ENCODE assay signal across 14 cellular contexts in genomic region chr4:155568641-155569040, GRCh38.
DNase-seq lines count a peak whose midpoint lies in the region; ATAC-seq and TF ChIP-seq lines count a peak whose summit lies in the region.
"Had no signal": no experiment of that assay in that cellular context is flagged by ENCODE, and none has a peak within 500 bp of the region (broad histone marks: within the 10 kb centered on the region; RNA-seq: fewer than 3 reads in every experiment).

No MANE protein-coding gene starts in this region.

- peaks cover 20% of the 10 kb centered on the region for H3K4me1 Mint-ChIP-seq in neural progenitor cell
- H3K4me1 Mint-ChIP-seq: CD14-positive monocyte; CD4-positive, alpha-beta memory T cell had no signal

- H4K20me1 ChIP-seq in Karpas-422 (ENCODE audit: insufficient read depth, low read depth, low read length) = no peaks in the 10 kb centered on the region
- H4K20me1 ChIP-seq in neural progenitor cell (ENCODE audit: low read depth) = no peaks in the 10 kb centered on the region
- H4K20me1 ChIP-seq: BLaER1 had no signal

- no peaks in the 10 kb centered on the region for H3F3A ChIP-seq in neural progenitor cell (ENCODE audit: low read depth)

- no peak overlapping the region for H3K27ac Mint-ChIP-seq in neural progenitor cell
- H3K27ac Mint-ChIP-seq: CD14-positive monocyte; CD4-positive, alpha-beta memory T cell had no signal

- H3K27ac ChIP-seq in Karpas-422 (ENCODE audit: low read length) = peak overlapping the region; percentile 98
- H3K27ac ChIP-seq in neural progenitor cell = no peak overlapping the region
- H3K27ac ChIP-seq: BLaER1, GM23248 had no signal

- no peaks in the 10 kb centered on the region for H3K79me2 ChIP-seq in Karpas-422 (ENCODE audit: low read length)
- no peaks in the 10 kb centered on the region for H3K79me2 ChIP-seq in neural progenitor cell (ENCODE audit: low read depth)

- H3K9me2 ChIP-seq in Karpas-422 (replicated peaks; ENCODE audit: insufficient read depth, low read length) = no peaks in the 10 kb centered on the region

- peaks cover 5% of the 10 kb centered on the region for H3K9me3 Mint-ChIP-seq in neural progenitor cell
- H3K9me3 Mint-ChIP-seq: CD4-positive, alpha-beta memory T cell had no signal

- H3K9ac ChIP-seq in Karpas-422 (ENCODE audit: low read length) = peak overlapping the region; percentile 78
- no peak overlapping the region for H3K9ac ChIP-seq in neural progenitor cell
- H3K9ac ChIP-seq: BLaER1, GM23248 had no signal

- DNase-seq in NCI-H2029 (lab: John Stamatoyannopoulos, UW) = peak; percentile 47
- DNase-seq in NCI-H2029 treated with DMSO at 0.1 percent for 48 hours (lab: John Stamatoyannopoulos, UW) = no peak
- peak; percentile 95 for DNase-seq in Karpas-422
- DNase-seq in neural progenitor cell (ENCODE audit: low spot score) = peak; percentile 70
- DNase-seq in NCI-H510A treated with DMSO at 0.1 percent for 48 hours (lab: John Stamatoyannopoulos, UW) = no peak
- DNase-seq in activated CD4-positive, alpha-beta T cell treated with anti-CD3 and anti-CD28 coated beads, Interleukin-2, amount 50 U/mL, for 4 hours = no peak
- DNase-seq: 8988T; Calu3; CD4-positive, alpha-beta memory T cell; GM23248; HCEC 1CT had no signal

- no peak for TF ChIP-seq CTCF in neural progenitor cell (IDR thresholded peaks at IDR 0.05)

- no peaks in the 10 kb centered on the region for H3K9me3 ChIP-seq in Karpas-422 (ENCODE audit: low read length)
- no peaks in the 10 kb centered on the region for H3K9me3 ChIP-seq in neural progenitor cell (ENCODE audit: low read depth)

- H3K36me3 ChIP-seq in Karpas-422 (ENCODE audit: insufficient read depth, low read length) (no peaks in the 10 kb centered on the region), neural progenitor cell (no peaks in the 10 kb centered on the region)
- H3K36me3 ChIP-seq: BLaER1 had no signal

- H3K4me2 ChIP-seq in Karpas-422 (ENCODE audit: low read depth, low read length, poor library complexity, severe bottlenecking) (peak overlapping the region; percentile 64), neural progenitor cell (peak overlapping the region; percentile 2)
- H3K4me2 ChIP-seq: BLaER1 had no signal

- H2AFZ ChIP-seq in Karpas-422 (ENCODE audit: low read length) (no peak overlapping the region), neural progenitor cell (replicated peaks) (no peak overlapping the region)
- H2AFZ ChIP-seq: GM23248 had no signal

- H3K27me3 Mint-ChIP-seq in neural progenitor cell (ENCODE audit: insufficient read depth, low read depth) = no peaks in the 10 kb centered on the region

- H3K27me3 ChIP-seq in Karpas-422 (ENCODE audit: low read length) (no peaks in the 10 kb centered on the region), neural progenitor cell (no peaks in the 10 kb centered on the region)
- H3K27me3 ChIP-seq: BLaER1 had no signal

- H3K4me3 Mint-ChIP-seq in neural progenitor cell = no peak overlapping the region
- H3K4me3 Mint-ChIP-seq: CD14-positive monocyte; CD4-positive, alpha-beta memory T cell had no signal

- H3K4me3 ChIP-seq in Karpas-422 (ENCODE audit: low read length) = peak overlapping the region; percentile 38
- no peak overlapping the region for H3K4me3 ChIP-seq in neural progenitor cell
- H3K4me3 ChIP-seq: BLaER1, GM23248 had no signal

- H3K36me3 Mint-ChIP-seq in neural progenitor cell = no peaks in the 10 kb centered on the region
- H3K36me3 Mint-ChIP-seq: CD14-positive monocyte; CD4-positive, alpha-beta memory T cell had no signal

- H3K4me1 ChIP-seq in Karpas-422 (ENCODE audit: low read length) (peaks cover 96% of the 10 kb centered on the region), neural progenitor cell (peaks cover 12% of the 10 kb centered on the region)
- H3K4me1 ChIP-seq: BLaER1 had no signal

- no peak for ATAC-seq in GM19023 (IDR thresholded peaks at IDR 0.05; ENCODE audit: unreplicated experiment)

Comparison
In these comparisons a context has a peak if more than half of its experiments do, and no peak if none do; other contexts are left out.
1. DNase-seq: peak in NCI-H2029 (single experiment), Karpas-422 (single experiment) and neural progenitor cell (single experiment); none in NCI-H2029 treated with DMSO at 0.1 percent for 48 hours (single experiment), NCI-H510A treated with DMSO at 0.1 percent for 48 hours (single experiment) and activated CD4-positive, alpha-beta T cell treated with anti-CD3 and anti-CD28 coated beads, Interleukin-2, amount 50 U/mL, for 4 hours (0 of 2).